In the genomic region with DNA sequence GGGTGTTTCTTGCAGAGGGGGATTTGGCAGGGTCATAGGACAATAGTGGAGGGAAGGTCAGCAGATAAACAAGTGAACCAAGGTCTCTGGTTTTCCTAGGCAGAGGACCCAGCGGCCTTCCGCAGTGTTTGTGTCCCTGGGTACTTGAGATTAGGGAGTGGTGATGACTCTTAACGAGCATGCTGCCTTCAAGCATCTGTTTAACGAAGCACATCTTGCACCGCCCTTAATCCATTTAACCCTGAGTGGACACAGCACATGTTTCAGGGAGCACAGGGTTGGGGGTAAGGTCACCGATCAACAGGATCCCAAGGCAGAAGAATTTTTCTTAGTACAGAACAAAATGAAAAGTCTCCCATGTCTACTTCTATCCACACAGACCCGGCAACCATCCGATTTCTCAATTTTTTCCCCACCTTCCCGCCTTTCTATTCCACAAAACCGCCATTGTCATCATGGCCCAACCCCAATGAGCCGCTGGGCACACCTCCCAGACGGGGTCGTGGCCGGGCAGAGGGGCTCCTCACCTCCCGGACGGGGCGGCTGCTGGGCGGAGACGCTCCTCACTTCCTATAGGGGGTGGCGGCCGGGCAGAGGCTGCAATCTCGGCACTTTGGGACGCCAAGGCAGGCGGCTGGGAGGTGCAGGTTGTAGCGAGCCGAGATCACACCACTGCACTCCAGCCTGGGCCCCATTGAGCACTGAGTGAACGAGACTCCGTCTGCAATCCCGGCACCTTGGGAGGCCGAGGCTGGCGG, we compare ENCODE assay signal across 1 cellular context.
TF ChIP-seq lines count a peak whose summit lies in the region.

No MANE protein-coding gene starts in this region.

TF ChIP-seq in K562, 482 proteins besides CTCF, POLR2A, EP300 and RAD21:
- peak; percentile 57 for TF ChIP-seq CBFA2T2 (conservative IDR thresholded peaks at IDR 0.05)
- TF ChIP-seq, protein P1, sequence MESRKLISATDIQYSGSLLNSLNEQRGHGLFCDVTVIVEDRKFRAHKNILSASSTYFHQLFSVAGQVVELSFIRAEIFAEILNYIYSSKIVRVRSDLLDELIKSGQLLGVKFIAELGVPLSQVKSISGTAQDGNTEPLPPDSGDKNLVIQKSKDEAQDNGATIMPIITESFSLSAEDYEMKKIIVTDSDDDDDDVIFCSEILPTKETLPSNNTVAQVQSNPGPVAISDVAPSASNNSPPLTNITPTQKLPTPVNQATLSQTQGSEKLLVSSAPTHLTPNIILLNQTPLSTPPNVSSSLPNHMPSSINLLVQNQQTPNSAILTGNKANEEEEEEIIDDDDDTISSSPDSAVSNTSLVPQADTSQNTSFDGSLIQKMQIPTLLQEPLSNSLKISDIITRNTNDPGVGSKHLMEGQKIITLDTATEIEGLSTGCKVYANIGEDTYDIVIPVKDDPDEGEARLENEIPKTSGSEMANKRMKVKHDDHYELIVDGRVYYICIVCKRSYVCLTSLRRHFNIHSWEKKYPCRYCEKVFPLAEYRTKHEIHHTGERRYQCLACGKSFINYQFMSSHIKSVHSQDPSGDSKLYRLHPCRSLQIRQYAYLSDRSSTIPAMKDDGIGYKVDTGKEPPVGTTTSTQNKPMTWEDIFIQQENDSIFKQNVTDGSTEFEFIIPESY (CRISPR knock-in tag; IDR thresholded peaks at IDR 0.05), result peak; percentile 56
- peak; percentile 66 for TF ChIP-seq CBFA2T3 (IDR thresholded peaks at IDR 0.05)
- TF ChIP-seq, protein P2, sequence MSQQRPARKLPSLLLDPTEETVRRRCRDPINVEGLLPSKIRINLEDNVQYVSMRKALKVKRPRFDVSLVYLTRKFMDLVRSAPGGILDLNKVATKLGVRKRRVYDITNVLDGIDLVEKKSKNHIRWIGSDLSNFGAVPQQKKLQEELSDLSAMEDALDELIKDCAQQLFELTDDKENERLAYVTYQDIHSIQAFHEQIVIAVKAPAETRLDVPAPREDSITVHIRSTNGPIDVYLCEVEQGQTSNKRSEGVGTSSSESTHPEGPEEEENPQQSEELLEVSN (IDR thresholded peaks at IDR 0.05; ENCODE audit: borderline replicate concordance in 1 of 2, extremely low read depth in 1 of 2, insufficient read depth in 1 of 2, insufficient read length in 1 of 2, low read depth in 1 of 2, low read length in 1 of 2, poor library complexity in 1 of 2, severe bottlenecking in 1 of 2), result peak in 1 of 2 experiments; percentile 6
- TF ChIP-seq, protein P3, sequence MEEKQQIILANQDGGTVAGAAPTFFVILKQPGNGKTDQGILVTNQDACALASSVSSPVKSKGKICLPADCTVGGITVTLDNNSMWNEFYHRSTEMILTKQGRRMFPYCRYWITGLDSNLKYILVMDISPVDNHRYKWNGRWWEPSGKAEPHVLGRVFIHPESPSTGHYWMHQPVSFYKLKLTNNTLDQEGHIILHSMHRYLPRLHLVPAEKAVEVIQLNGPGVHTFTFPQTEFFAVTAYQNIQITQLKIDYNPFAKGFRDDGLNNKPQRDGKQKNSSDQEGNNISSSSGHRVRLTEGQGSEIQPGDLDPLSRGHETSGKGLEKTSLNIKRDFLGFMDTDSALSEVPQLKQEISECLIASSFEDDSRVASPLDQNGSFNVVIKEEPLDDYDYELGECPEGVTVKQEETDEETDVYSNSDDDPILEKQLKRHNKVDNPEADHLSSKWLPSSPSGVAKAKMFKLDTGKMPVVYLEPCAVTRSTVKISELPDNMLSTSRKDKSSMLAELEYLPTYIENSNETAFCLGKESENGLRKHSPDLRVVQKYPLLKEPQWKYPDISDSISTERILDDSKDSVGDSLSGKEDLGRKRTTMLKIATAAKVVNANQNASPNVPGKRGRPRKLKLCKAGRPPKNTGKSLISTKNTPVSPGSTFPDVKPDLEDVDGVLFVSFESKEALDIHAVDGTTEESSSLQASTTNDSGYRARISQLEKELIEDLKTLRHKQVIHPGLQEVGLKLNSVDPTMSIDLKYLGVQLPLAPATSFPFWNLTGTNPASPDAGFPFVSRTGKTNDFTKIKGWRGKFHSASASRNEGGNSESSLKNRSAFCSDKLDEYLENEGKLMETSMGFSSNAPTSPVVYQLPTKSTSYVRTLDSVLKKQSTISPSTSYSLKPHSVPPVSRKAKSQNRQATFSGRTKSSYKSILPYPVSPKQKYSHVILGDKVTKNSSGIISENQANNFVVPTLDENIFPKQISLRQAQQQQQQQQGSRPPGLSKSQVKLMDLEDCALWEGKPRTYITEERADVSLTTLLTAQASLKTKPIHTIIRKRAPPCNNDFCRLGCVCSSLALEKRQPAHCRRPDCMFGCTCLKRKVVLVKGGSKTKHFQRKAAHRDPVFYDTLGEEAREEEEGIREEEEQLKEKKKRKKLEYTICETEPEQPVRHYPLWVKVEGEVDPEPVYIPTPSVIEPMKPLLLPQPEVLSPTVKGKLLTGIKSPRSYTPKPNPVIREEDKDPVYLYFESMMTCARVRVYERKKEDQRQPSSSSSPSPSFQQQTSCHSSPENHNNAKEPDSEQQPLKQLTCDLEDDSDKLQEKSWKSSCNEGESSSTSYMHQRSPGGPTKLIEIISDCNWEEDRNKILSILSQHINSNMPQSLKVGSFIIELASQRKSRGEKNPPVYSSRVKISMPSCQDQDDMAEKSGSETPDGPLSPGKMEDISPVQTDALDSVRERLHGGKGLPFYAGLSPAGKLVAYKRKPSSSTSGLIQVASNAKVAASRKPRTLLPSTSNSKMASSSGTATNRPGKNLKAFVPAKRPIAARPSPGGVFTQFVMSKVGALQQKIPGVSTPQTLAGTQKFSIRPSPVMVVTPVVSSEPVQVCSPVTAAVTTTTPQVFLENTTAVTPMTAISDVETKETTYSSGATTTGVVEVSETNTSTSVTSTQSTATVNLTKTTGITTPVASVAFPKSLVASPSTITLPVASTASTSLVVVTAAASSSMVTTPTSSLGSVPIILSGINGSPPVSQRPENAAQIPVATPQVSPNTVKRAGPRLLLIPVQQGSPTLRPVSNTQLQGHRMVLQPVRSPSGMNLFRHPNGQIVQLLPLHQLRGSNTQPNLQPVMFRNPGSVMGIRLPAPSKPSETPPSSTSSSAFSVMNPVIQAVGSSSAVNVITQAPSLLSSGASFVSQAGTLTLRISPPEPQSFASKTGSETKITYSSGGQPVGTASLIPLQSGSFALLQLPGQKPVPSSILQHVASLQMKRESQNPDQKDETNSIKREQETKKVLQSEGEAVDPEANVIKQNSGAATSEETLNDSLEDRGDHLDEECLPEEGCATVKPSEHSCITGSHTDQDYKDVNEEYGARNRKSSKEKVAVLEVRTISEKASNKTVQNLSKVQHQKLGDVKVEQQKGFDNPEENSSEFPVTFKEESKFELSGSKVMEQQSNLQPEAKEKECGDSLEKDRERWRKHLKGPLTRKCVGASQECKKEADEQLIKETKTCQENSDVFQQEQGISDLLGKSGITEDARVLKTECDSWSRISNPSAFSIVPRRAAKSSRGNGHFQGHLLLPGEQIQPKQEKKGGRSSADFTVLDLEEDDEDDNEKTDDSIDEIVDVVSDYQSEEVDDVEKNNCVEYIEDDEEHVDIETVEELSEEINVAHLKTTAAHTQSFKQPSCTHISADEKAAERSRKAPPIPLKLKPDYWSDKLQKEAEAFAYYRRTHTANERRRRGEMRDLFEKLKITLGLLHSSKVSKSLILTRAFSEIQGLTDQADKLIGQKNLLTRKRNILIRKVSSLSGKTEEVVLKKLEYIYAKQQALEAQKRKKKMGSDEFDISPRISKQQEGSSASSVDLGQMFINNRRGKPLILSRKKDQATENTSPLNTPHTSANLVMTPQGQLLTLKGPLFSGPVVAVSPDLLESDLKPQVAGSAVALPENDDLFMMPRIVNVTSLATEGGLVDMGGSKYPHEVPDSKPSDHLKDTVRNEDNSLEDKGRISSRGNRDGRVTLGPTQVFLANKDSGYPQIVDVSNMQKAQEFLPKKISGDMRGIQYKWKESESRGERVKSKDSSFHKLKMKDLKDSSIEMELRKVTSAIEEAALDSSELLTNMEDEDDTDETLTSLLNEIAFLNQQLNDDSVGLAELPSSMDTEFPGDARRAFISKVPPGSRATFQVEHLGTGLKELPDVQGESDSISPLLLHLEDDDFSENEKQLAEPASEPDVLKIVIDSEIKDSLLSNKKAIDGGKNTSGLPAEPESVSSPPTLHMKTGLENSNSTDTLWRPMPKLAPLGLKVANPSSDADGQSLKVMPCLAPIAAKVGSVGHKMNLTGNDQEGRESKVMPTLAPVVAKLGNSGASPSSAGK (IDR thresholded peaks at IDR 0.05), result peak; percentile 52
- TF ChIP-seq, protein P4, sequence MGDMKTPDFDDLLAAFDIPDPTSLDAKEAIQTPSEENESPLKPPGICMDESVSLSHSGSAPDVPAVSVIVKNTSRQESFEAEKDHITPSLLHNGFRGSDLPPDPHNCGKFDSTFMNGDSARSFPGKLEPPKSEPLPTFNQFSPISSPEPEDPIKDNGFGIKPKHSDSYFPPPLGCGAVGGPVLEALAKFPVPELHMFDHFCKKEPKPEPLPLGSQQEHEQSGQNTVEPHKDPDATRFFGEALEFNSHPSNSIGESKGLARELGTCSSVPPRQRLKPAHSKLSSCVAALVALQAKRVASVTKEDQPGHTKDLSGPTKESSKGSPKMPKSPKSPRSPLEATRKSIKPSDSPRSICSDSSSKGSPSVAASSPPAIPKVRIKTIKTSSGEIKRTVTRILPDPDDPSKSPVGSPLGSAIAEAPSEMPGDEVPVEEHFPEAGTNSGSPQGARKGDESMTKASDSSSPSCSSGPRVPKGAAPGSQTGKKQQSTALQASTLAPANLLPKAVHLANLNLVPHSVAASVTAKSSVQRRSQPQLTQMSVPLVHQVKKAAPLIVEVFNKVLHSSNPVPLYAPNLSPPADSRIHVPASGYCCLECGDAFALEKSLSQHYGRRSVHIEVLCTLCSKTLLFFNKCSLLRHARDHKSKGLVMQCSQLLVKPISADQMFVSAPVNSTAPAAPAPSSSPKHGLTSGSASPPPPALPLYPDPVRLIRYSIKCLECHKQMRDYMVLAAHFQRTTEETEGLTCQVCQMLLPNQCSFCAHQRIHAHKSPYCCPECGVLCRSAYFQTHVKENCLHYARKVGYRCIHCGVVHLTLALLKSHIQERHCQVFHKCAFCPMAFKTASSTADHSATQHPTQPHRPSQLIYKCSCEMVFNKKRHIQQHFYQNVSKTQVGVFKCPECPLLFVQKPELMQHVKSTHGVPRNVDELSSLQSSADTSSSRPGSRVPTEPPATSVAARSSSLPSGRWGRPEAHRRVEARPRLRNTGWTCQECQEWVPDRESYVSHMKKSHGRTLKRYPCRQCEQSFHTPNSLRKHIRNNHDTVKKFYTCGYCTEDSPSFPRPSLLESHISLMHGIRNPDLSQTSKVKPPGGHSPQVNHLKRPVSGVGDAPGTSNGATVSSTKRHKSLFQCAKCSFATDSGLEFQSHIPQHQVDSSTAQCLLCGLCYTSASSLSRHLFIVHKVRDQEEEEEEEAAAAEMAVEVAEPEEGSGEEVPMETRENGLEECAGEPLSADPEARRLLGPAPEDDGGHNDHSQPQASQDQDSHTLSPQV (IDR thresholded peaks at IDR 0.05), result 0 out of 2 replicates have a peak, but pooled peaks have one; percentile 25
- peak; percentile 9; the same call in 1 of the 2 replicates for TF ChIP-seq TAL1 (IDR thresholded peaks at IDR 0.05)
- TF ChIP-seq L3MBTL2 (IDR thresholded peaks at IDR 0.05), result 0 out of 2 replicates have a peak, but pooled peaks have one; percentile 22
- TF ChIP-seq, protein P5, sequence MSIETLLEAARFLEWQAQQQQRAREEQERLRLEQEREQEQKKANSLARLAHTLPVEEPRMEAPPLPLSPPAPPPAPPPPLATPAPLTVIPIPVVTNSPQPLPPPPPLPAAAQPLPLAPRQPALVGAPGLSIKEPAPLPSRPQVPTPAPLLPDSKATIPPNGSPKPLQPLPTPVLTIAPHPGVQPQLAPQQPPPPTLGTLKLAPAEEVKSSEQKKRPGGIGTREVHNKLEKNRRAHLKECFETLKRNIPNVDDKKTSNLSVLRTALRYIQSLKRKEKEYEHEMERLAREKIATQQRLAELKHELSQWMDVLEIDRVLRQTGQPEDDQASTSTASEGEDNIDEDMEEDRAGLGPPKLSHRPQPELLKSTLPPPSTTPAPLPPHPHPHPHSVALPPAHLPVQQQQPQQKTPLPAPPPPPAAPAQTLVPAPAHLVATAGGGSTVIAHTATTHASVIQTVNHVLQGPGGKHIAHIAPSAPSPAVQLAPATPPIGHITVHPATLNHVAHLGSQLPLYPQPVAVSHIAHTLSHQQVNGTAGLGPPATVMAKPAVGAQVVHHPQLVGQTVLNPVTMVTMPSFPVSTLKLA (conservative IDR thresholded peaks at IDR 0.05), result 0 out of 4 replicates have a peak, but pooled peaks of 1 of the 2 experiments have one; percentile 18
- 0 out of 2 replicates have a peak, but pooled peaks have one; percentile 13 for TF ChIP-seq ARID1B (IDR thresholded peaks at IDR 0.05)
